ENCODE assay signal across 24 cellular contexts in the genomic region with DNA sequence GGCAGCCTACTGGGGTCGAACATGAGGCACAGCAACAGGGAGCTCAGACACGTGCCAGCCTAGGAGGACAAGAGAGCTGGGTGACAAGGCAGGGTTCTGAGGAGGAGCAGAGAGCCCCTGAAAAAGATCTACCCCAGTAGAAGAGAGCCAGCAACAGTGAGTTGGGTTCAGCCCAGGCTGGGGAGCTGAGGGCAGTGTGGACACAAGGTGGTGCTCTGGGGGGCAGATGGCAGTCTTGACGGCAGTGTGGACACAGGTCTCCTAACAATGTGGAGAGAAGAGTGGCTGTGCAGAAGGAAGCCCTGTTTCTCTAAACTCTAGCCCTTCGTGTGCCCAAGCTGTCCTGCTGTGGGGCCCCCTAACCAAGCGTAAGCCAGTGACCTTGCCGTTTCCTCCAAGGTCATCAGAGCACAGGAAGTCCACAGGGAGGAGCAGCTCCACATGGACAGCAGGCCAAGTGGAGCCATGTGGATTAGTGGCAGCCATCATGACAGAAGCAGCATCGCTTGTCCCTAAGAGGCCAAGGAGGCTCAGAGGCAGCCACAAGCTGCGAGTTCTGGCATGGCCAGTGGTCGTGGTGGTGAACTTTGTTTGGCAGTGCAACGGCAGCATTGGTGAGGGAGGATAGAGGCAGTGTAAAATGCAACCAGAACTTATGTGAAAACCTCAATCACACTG. TPM values are rescaled to one million over a fixed set of nuclear protein-coding genes. Genes with fewer than 3 reads are reported as not detected.
"Had no signal": no experiment of that assay in that cellular context is flagged by ENCODE, and none has a peak within 500 bp of the region (broad histone marks: within the 10 kb centered on the region; RNA-seq: fewer than 3 reads in every experiment).

No MANE protein-coding gene starts in this region.

- H3K36me3 ChIP-seq: colonic mucosa, ovary, stomach, suprapubic skin, transverse colon, uterus had no signal

- H3K9me3 ChIP-seq: colonic mucosa, ovary, psoas muscle, stomach, suprapubic skin, transverse colon, uterus had no signal

- H3K36me3 Mint-ChIP-seq: activated naive CD4-positive, alpha-beta T cell treated with anti-CD3 and anti-CD28 coated beads, Interleukin-2, amount 50 U/mL, for 72 hours; brain; naive thymus-derived CD4-positive, alpha-beta T cell; stimulated activated memory B cell treated with anti-CD40 and anti-IgM and Interleukin-4, amounts not matched to agents 10 μg/mL and 1 μg/mL and 100 μg/mL, for 72 hours had no signal

- H3K27me3 ChIP-seq: colonic mucosa, ovary, suprapubic skin had no signal

- H3K4me3 Mint-ChIP-seq: activated T-cell treated with anti-CD3 and anti-CD28 coated beads, Interleukin-2, amount 50 U/mL, for 24 hours; activated T-helper 17 cell treated with anti-CD3 and anti-CD28 coated beads, Interleukin-2, amount 50 U/mL, for 72 hours; brain; central memory CD8-positive, alpha-beta T cell; effector memory CD8-positive, alpha-beta T cell; naive thymus-derived CD4-positive, alpha-beta T cell; stimulated activated memory B cell treated with anti-CD40 and anti-IgM and Interleukin-4, amounts not matched to agents 10 μg/mL and 1 μg/mL and 100 μg/mL, for 72 hours had no signal

- DNase-seq: activated CD4-positive, alpha-beta T cell treated with anti-CD3 and anti-CD28 coated beads for 1 hour; activated CD8-positive, alpha-beta memory T cell treated with anti-CD3 and anti-CD28 coated beads for 24 hours; activated CD8-positive, alpha-beta memory T cell treated with anti-CD3 and anti-CD28 coated beads, Interleukin-2, amount 50 U/mL, for 4 hours; activated T-cell treated with anti-CD3 and anti-CD28 coated beads, Interleukin-2, amount 50 U/mL, for 24 hours; aorta; colonic mucosa; effector memory CD8-positive, alpha-beta T cell; glutamatergic neuron; naive thymus-derived CD4-positive, alpha-beta T cell; ovary; psoas muscle; small intestine; stomach; T-helper 2 cell; transverse colon; uterus had no signal

- H3K27ac Mint-ChIP-seq: activated naive CD4-positive, alpha-beta T cell treated with anti-CD3 and anti-CD28 coated beads, Interleukin-2, amount 50 U/mL, for 72 hours; activated T-cell treated with anti-CD3 and anti-CD28 coated beads, Interleukin-2, amount 50 U/mL, for 24 hours; activated T-helper 17 cell treated with anti-CD3 and anti-CD28 coated beads, Interleukin-2, amount 50 U/mL, for 72 hours; effector memory CD8-positive, alpha-beta T cell; naive thymus-derived CD4-positive, alpha-beta T cell; stimulated activated memory B cell treated with anti-CD40 and anti-IgM and Interleukin-4, amounts not matched to agents 10 μg/mL and 1 μg/mL and 100 μg/mL, for 72 hours had no signal

- H3K27ac ChIP-seq: colonic mucosa, ovary, psoas muscle, stomach, suprapubic skin, transverse colon, uterus had no signal

- H3K4me3 ChIP-seq: colonic mucosa, ovary, psoas muscle, stomach, suprapubic skin, transverse colon, uterus had no signal

- H3K9me3 Mint-ChIP-seq: activated naive CD4-positive, alpha-beta T cell treated with anti-CD3 and anti-CD28 coated beads, Interleukin-2, amount 50 U/mL, for 72 hours; activated T-cell treated with anti-CD3 and anti-CD28 coated beads, Interleukin-2, amount 50 U/mL, for 24 hours; activated T-helper 17 cell treated with anti-CD3 and anti-CD28 coated beads, Interleukin-2, amount 50 U/mL, for 72 hours; central memory CD8-positive, alpha-beta T cell; effector memory CD8-positive, alpha-beta T cell; naive thymus-derived CD4-positive, alpha-beta T cell; stimulated activated memory B cell treated with anti-CD40 and anti-IgM and Interleukin-4, amounts not matched to agents 10 μg/mL and 1 μg/mL and 100 μg/mL, for 72 hours had no signal

- H3K4me1 ChIP-seq: colonic mucosa, uterus had no signal

- ATAC-seq: activated naive CD4-positive, alpha-beta T cell treated with anti-CD3 and anti-CD28 coated beads, Interleukin-2, amount 50 U/mL, for 72 hours; activated T-helper 17 cell treated with anti-CD3 and anti-CD28 coated beads, Interleukin-2, amount 50 U/mL, for 72 hours; effector memory CD8-positive, alpha-beta T cell; esophagus mucosa; naive thymus-derived CD4-positive, alpha-beta T cell; stimulated activated memory B cell treated with anti-CD40 and anti-IgM and Interleukin-4, amounts not matched to agents 10 μg/mL and 1 μg/mL and 100 μg/mL, for 72 hours had no signal

- H3K4me1 Mint-ChIP-seq: activated T-helper 17 cell treated with anti-CD3 and anti-CD28 coated beads, Interleukin-2, amount 50 U/mL, for 72 hours; central memory CD8-positive, alpha-beta T cell; stimulated activated memory B cell treated with anti-CD40 and anti-IgM and Interleukin-4, amounts not matched to agents 10 μg/mL and 1 μg/mL and 100 μg/mL, for 72 hours had no signal

RNA-seq across cellular contexts. Expression of a gene that starts 25.1 kb away (rescaled TPM):
- total RNA-seq: activated naive CD4-positive, alpha-beta T cell treated with anti-CD3 and anti-CD28 coated beads, Interleukin-2, amount 50 U/mL, for 72 hours; activated T-helper 17 cell treated with anti-CD3 and anti-CD28 coated beads, Interleukin-2, amount 50 U/mL, for 72 hours; endothelial cell of umbilical vein; esophagus mucosa; naive thymus-derived CD4-positive, alpha-beta T cell; stomach; uterus had no signal
- polyA plus RNA-seq: aorta; endothelial cell of umbilical vein; naive thymus-derived CD4-positive, alpha-beta T cell had no signal
